In genomic region chr4:54146139-54146538, GRCh38 we compare ENCODE assay signal across 38 cellular contexts. TPM values are rescaled to one million over a fixed set of nuclear protein-coding genes. Genes with fewer than 3 reads are reported as not detected.
"Had no signal": no experiment of that assay in that cellular context is flagged by ENCODE, and none has a peak within 500 bp of the region (broad histone marks: within the 10 kb centered on the region; RNA-seq: fewer than 3 reads in every experiment).

No MANE protein-coding gene starts in this region.

- DNase-seq: activated CD4-positive, alpha-beta memory T cell treated with anti-CD3 and anti-CD28 coated beads, Interleukin-2, amount 10 ng/mL, durations not matched to agents 7 days and 5 days; activated CD4-positive, alpha-beta T cell treated with anti-CD3 and anti-CD28 coated beads for 1 hour; activated CD4-positive, alpha-beta T cell treated with anti-CD3 and anti-CD28 coated beads for 48 hours; activated CD4-positive, CD25-positive, alpha-beta regulatory T cell; activated CD8-positive, alpha-beta memory T cell treated with anti-CD3 and anti-CD28 coated beads for 24 hours; activated effector memory CD4-positive, alpha-beta T cell treated with anti-CD3 and anti-CD28 coated beads, Interleukin-2, amount 50 U/mL, for 16 hours; activated naive CD4-positive, alpha-beta T cell; activated naive CD4-positive, alpha-beta T cell treated with anti-CD3 and anti-CD28 coated beads, Interleukin-2, amount 50 U/mL, for 16 hours; activated naive CD8-positive, alpha-beta T cell treated with anti-CD3 and anti-CD28 coated beads for 36 hours; activated T-cell treated with anti-CD3 and anti-CD28 coated beads, Interleukin-2, amount 50 U/mL, for 1 hour; activated T-cell treated with anti-CD3 and anti-CD28 coated beads, Interleukin-2, amount 50 U/mL, for 72 hours; amniotic stem cell; aorta; brain microvascular endothelial cell; colonic mucosa; NCI-H1048; NCI-H1436; NCI-H1694; NCI-H1930; NCI-H2107; NCI-H2171; NCI-H510A; NCI-H526 treated with DMSO at 0.1 percent for 48 hours; PC-9; SIG-M5; SW 1271; T-helper 1 cell; T-helper 2 cell; T-helper 9 cell; WERI-Rb-1 had no signal

- ATAC-seq: activated T-cell treated with anti-CD3 and anti-CD28 coated beads, Interleukin-2, amount 50 U/mL, for 72 hours; activated T-helper 17 cell treated with anti-CD3 and anti-CD28 coated beads, Interleukin-2, amount 50 U/mL, for 72 hours; Right ventricle myocardium inferior; SK-N-SH treated with all-trans-retinoic acid at 6 μM for 48 hours had no signal

- H3K27ac ChIP-seq: brain microvascular endothelial cell, colonic mucosa, PC-9, RWPE1, WERI-Rb-1 had no signal

RNA-seq across cellular contexts. Expression of gene GSX2, which starts 46.2 kb away (rescaled TPM):
- total RNA-seq: activated CD4-positive, alpha-beta memory T cell treated with anti-CD3 and anti-CD28 coated beads, Interleukin-2, amount 10 ng/mL, durations not matched to agents 7 days and 5 days; activated naive CD8-positive, alpha-beta T cell treated with anti-CD3 and anti-CD28 coated beads for 36 hours; activated T-cell treated with anti-CD3 and anti-CD28 coated beads, Interleukin-2, amount 50 U/mL, for 72 hours; activated T-helper 17 cell treated with anti-CD3 and anti-CD28 coated beads, Interleukin-2, amount 50 U/mL, for 72 hours; aorta; chondrocyte; colonic mucosa; MCF 10A; OCI-LY7; PC-9; Right ventricle myocardium inferior; SK-MEL-5 had no signal
